Comparison of ENCODE assay signal across 1 cellular context in the genomic region with DNA sequence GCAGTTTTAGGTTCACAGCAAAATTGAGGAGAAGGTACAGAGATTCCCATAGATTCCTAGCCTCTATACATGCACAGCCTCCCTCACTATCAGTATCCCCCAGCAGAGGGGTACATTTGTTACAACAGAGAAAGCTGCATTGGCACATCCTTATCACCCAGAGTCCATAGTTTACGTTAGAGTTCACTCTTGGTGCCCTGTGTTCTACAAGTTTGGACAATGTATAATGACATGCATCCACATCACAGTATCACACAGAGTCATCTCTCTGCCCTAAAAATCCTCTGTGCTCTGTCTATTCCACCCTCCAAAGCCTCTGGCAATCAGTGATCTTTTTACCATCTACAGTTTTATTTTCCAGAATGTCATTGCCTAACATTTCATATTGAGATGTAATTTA.
TF ChIP-seq lines count a peak whose summit lies in the region.

No MANE protein-coding gene starts in this region.

TF ChIP-seq in HEK293, 187 proteins besides CTCF, POLR2A, EP300 and RAD21:
- TF ChIP-seq ZNF768 (tag by site-specific recombination; IDR thresholded peaks at IDR 0.05) (0 out of 2 replicates have a peak, but pooled peaks have one; percentile 32), ZNF76 (tag by site-specific recombination; IDR thresholded peaks at IDR 0.05; ENCODE audit: borderline replicate concordance, low read depth) (no peak), GFI1B (tag by site-specific recombination; IDR thresholded peaks at IDR 0.05) (no peak)
